In the genomic region with DNA sequence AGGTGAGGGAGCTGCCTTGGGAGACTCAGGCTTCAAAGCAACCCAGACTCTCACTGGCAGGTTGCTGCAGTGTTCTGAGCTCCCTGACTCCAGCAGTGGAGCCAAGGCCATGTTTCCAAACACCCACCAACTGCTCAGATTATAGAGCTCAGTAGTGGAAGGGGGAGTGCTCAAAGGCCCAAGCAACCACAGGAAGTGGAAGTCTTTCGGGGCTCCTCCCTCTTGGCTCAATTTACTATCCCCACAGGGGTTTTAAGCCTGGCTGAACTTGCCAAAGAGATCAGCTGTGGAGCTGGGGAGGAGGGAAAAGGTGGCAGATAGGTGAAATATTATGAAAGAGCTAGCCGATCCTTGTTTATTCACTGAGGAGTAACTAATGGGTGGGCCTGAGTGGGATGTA, we compare ENCODE assay signal across 9 cellular contexts.
DNase-seq lines count a peak whose midpoint lies in the region; ATAC-seq and TF ChIP-seq lines count a peak whose summit lies in the region.
"Had no signal": no experiment of that assay in that cellular context is flagged by ENCODE, and none has a peak within 500 bp of the region (broad histone marks: within the 10 kb centered on the region; RNA-seq: fewer than 3 reads in every experiment).

No MANE protein-coding gene starts in this region.

- no peaks in the 10 kb centered on the region for H3K27me3 Mint-ChIP-seq in glutamatergic neuron (ENCODE audit: unreplicated experiment)

- no peaks in the 10 kb centered on the region for H3K9me3 Mint-ChIP-seq in glutamatergic neuron (ENCODE audit: unreplicated experiment)

- H2AFZ ChIP-seq in PC-3 (ENCODE audit: low read length) = no peak overlapping the region

- H3K4me1 ChIP-seq in PC-3 (ENCODE audit: insufficient read depth, low read length) = peaks cover 32% of the 10 kb centered on the region
- H3K4me1 ChIP-seq in iPS-20b (ENCODE audit: insufficient read depth, low read length) = peaks cover 20% of the 10 kb centered on the region; the same call in 1 of the 2 replicates

- no peaks in the 10 kb centered on the region for H3K9me3 ChIP-seq in PC-3 (ENCODE audit: low read length)
- no peaks in the 10 kb centered on the region for H3K9me3 ChIP-seq in iPS-20b (ENCODE audit: insufficient read depth, low read depth, low read length)

- intact Hi-C loops in PC-3 (cut with micrococcal nuclease) = no loop called here

- DNase-seq in ELF-1 (ENCODE audit: low read depth, low spot score) (peak; percentile 63), PC-3 (peak; percentile 73), glutamatergic neuron (no peak), globus pallidus (ENCODE audit: low spot score) (no peak)
- no peak for DNase-seq in activated CD4-positive, alpha-beta T cell treated with anti-CD3 and anti-CD28 coated beads, Interleukin-2, amount 50 U/mL, for 48 hours
- DNase-seq in activated CD4-positive, alpha-beta T cell treated with anti-CD3 and anti-CD28 coated beads, Interleukin-2, amount 50 U/mL, for 4 hours = no peak

- H3K4me2 ChIP-seq in PC-3 (ENCODE audit: low read length) = peak overlapping the region; percentile 18

- no peaks in the 10 kb centered on the region for H3F3A ChIP-seq in PC-3 (ENCODE audit: low read length, unreplicated experiment)

- TF ChIP-seq CTCF in PC-3 (conservative IDR thresholded peaks at IDR 0.05; ENCODE audit: low read depth, low read length) = no peak
- no peak for TF ChIP-seq CTCF in glutamatergic neuron (IDR thresholded peaks at IDR 0.05; ENCODE audit: partially characterized antibody, unreplicated experiment)

- peaks cover 18% of the 10 kb centered on the region for H3K79me2 ChIP-seq in PC-3 (ENCODE audit: low read length)

- CTCF ChIA-PET in PC-3 (lab: Charles Lee) = interaction anchor here (0.5 kb wide), 1 partner anchor 12 kb away, joined by 3 read pairs; no protein-coding TSS in a partner anchor

- no peak overlapping the region for H3K27ac Mint-ChIP-seq in glutamatergic neuron (ENCODE audit: unreplicated experiment)

- H3K36me3 ChIP-seq in PC-3 (ENCODE audit: low read depth, low read length) (peaks cover 13% of the 10 kb centered on the region; the same call in 1 of the 2 replicates), iPS-20b (ENCODE audit: insufficient read depth, low read depth, low read length) (no peaks in the 10 kb centered on the region)

- H3K9me2 ChIP-seq in PC-3 (replicated peaks; ENCODE audit: low read length) = no peaks in the 10 kb centered on the region

- H3K9ac ChIP-seq in PC-3 (ENCODE audit: low read length) = no peak overlapping the region
- H3K9ac ChIP-seq in iPS-20b (ENCODE audit: low read depth, low read length) = peak overlapping the region; percentile 61; the same call in 1 of the 2 replicates

- peaks cover 4% of the 10 kb centered on the region for H3K4me1 Mint-ChIP-seq in glutamatergic neuron (ENCODE audit: low read depth, unreplicated experiment)

- peak; percentile 69 for ATAC-seq in HG03066 (IDR thresholded peaks at IDR 0.05; ENCODE audit: low read depth, unreplicated experiment)
- peak; percentile 58 for ATAC-seq in PC-3

- H3K36me3 Mint-ChIP-seq in glutamatergic neuron (ENCODE audit: unreplicated experiment) = no peaks in the 10 kb centered on the region

- POLR2A ChIA-PET in PC-3 (lab: Charles Lee; ENCODE audit: unreplicated experiment) = interaction anchor here (0.5 kb wide), 1 partner anchor 62 kb away, joined by 3 read pairs; no protein-coding TSS in a partner anchor

- no peak overlapping the region for H3K4me3 Mint-ChIP-seq in glutamatergic neuron (ENCODE audit: unreplicated experiment)

- H3K27me3 ChIP-seq in PC-3 (ENCODE audit: low read length) = no peaks in the 10 kb centered on the region
- H3K27me3 ChIP-seq in iPS-20b (ENCODE audit: insufficient read depth, low read length) = peaks cover 44% of the 10 kb centered on the region; the same call in 1 of the 2 replicates

- no peak overlapping the region for H3K4me3 ChIP-seq in PC-3 (ENCODE audit: low read length)
- H3K4me3 ChIP-seq in iPS-20b (ENCODE audit: low read length) = no peak overlapping the region; the same call in 1 of the 2 replicates
- H3K4me3 ChIP-seq: SK-N-MC had no signal

- H4K20me1 ChIP-seq in PC-3 (ENCODE audit: low read length) = peaks cover under 1% of the 10 kb centered on the region; the same call in 1 of the 2 replicates

- H3K27ac ChIP-seq in PC-3 (ENCODE audit: low read length) (peak overlapping the region; percentile 20), iPS-20b (ENCODE audit: low read length) (no peak overlapping the region)
- H3K27ac ChIP-seq: SK-N-MC had no signal

- no TSS peak for BruUV-seq in PC-3 (replicated peaks; lab: Mats Ljungman, UMichigan)

Comparison
In these comparisons a context has a peak if more than half of its experiments do, and no peak if none do; other contexts are left out.
1. DNase-seq: peak in ELF-1 (single experiment) and PC-3 (single experiment); none in glutamatergic neuron (single experiment), activated CD4-positive, alpha-beta T cell treated with anti-CD3 and anti-CD28 coated beads, Interleukin-2, amount 50 U/mL, for 48 hours (0 of 2), globus pallidus (single experiment) and activated CD4-positive, alpha-beta T cell treated with anti-CD3 and anti-CD28 coated beads, Interleukin-2, amount 50 U/mL, for 4 hours (0 of 2).